27 cellular contexts compared by ENCODE assay signal in the genomic region with DNA sequence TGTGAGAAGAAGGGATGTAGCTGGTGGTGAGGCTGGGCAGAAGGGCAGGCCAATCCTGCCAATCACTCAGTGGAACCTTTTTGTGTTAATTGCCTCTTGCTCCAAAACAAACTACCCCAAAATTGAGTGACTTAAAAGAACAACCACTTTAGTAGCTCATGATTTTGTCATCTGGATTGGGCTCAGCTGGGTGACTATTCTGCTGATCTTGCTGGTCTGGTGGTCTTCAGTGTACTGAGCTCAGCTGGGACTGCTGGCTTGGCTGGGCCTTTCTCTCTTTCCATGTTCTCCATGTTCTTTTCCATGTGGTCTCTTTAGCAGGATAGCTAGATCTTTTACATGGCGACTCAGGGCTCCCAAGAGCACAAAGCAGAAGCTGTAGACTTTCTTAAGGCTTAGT. TPM values are rescaled to one million over a fixed set of nuclear protein-coding genes. Genes with fewer than 3 reads are reported as not detected.
"Had no signal": no experiment of that assay in that cellular context is flagged by ENCODE, and none has a peak within 500 bp of the region (broad histone marks: within the 10 kb centered on the region; RNA-seq: fewer than 3 reads in every experiment).

No MANE protein-coding gene starts in this region.

- H3K27ac Mint-ChIP-seq: immature natural killer cell; mesothelial cell of epicardium; naive B cell; natural killer cell; nephron progenitor cell; neural progenitor cell; progenitor cell of endocrine pancreas; stimulated activated effector memory CD8-positive, alpha-beta T cell treated with anti-CD3 and anti-CD28 coated beads, Interleukin-12 subunit alpha, Interleukin-12 subunit beta, amount 100 ng/mL, for 72 hours; stimulated activated naive CD8-positive, alpha-beta T cell treated with anti-CD3 and anti-CD28 coated beads, Interleukin-15, amount 100 ng/mL, for 72 hours; type B pancreatic cell had no signal

- H3K4me2 ChIP-seq: neural progenitor cell had no signal

- DNase-seq: immature natural killer cell; kidney; left colon; left lung; lower lobe of right lung; mesendoderm; naive B cell; natural killer cell; nephron progenitor cell; occipital lobe; ovary; right cardiac atrium; sigmoid colon; small intestine; spleen; stimulated activated CD4-positive, alpha-beta T cell treated with anti-CD3 and anti-CD28 coated beads, Interleukin-4, amount 100 ng/mL, for 24 hours; stimulated activated naive CD4-positive, alpha-beta T cell; stimulated activated naive CD8-positive, alpha-beta T cell treated with anti-CD3 and anti-CD28 coated beads, Interleukin-15, amount 100 ng/mL, for 72 hours had no signal

- FAIRE-seq: islet of Langerhans, kidney, small intestine had no signal

- H3K27me3 Mint-ChIP-seq: stimulated activated naive CD8-positive, alpha-beta T cell treated with anti-CD3 and anti-CD28 coated beads, Interleukin-15, amount 100 ng/mL, for 72 hours had no signal

- H3K27me3 ChIP-seq: left lung, neural progenitor cell, ovary, tibial nerve, vagina had no signal

- H3K4me3 Mint-ChIP-seq: immature natural killer cell; mesothelial cell of epicardium; naive B cell; natural killer cell; nephron progenitor cell; neural progenitor cell; stimulated activated effector memory CD8-positive, alpha-beta T cell treated with anti-CD3 and anti-CD28 coated beads, Interleukin-12 subunit alpha, Interleukin-12 subunit beta, amount 100 ng/mL, for 72 hours; stimulated activated naive CD8-positive, alpha-beta T cell treated with anti-CD3 and anti-CD28 coated beads, Interleukin-15, amount 100 ng/mL, for 72 hours; type B pancreatic cell had no signal

- ATAC-seq: left colon; left lung; lower lobe of right lung; natural killer cell; right cardiac atrium; stimulated activated effector memory CD8-positive, alpha-beta T cell treated with anti-CD3 and anti-CD28 coated beads, Interleukin-12 subunit alpha, Interleukin-12 subunit beta, amount 100 ng/mL, for 72 hours; stimulated activated naive CD8-positive, alpha-beta T cell treated with anti-CD3 and anti-CD28 coated beads, Interleukin-15, amount 100 ng/mL, for 72 hours had no signal

- H3K36me3 ChIP-seq: left lung, lower lobe of right lung, neural progenitor cell, neutrophil, ovary, sigmoid colon, spleen, tibial nerve, vagina had no signal

- H2AFZ ChIP-seq: neural progenitor cell had no signal

- H3K4me1 ChIP-seq: left lung, lower lobe of right lung, neural progenitor cell, sigmoid colon, tibial nerve, vagina had no signal

- H3K4me1 Mint-ChIP-seq: immature natural killer cell; naive B cell; natural killer cell; stimulated activated effector memory CD8-positive, alpha-beta T cell treated with anti-CD3 and anti-CD28 coated beads, Interleukin-12 subunit alpha, Interleukin-12 subunit beta, amount 100 ng/mL, for 72 hours; stimulated activated naive CD8-positive, alpha-beta T cell treated with anti-CD3 and anti-CD28 coated beads, Interleukin-15, amount 100 ng/mL, for 72 hours had no signal

- H3K9ac ChIP-seq: neural progenitor cell had no signal

- H3K4me3 ChIP-seq: left lung, lower lobe of right lung, neural progenitor cell, ovary, sigmoid colon, spleen, tibial nerve, vagina had no signal

- H3K36me3 Mint-ChIP-seq: immature natural killer cell; mesothelial cell of epicardium; natural killer cell; stimulated activated effector memory CD8-positive, alpha-beta T cell treated with anti-CD3 and anti-CD28 coated beads, Interleukin-12 subunit alpha, Interleukin-12 subunit beta, amount 100 ng/mL, for 72 hours; type B pancreatic cell had no signal

- H3K27ac ChIP-seq: left lung, lower lobe of right lung, neural progenitor cell, neutrophil, ovary, sigmoid colon, spleen, tibial nerve, vagina had no signal

- H3K9me3 ChIP-seq: neutrophil, sigmoid colon, vagina had no signal

RNA-seq across cellular contexts. Expression of a gene that starts 37.7 kb away (rescaled TPM):
- polyA plus RNA-seq: immature natural killer cell had no signal
